In the genomic region with DNA sequence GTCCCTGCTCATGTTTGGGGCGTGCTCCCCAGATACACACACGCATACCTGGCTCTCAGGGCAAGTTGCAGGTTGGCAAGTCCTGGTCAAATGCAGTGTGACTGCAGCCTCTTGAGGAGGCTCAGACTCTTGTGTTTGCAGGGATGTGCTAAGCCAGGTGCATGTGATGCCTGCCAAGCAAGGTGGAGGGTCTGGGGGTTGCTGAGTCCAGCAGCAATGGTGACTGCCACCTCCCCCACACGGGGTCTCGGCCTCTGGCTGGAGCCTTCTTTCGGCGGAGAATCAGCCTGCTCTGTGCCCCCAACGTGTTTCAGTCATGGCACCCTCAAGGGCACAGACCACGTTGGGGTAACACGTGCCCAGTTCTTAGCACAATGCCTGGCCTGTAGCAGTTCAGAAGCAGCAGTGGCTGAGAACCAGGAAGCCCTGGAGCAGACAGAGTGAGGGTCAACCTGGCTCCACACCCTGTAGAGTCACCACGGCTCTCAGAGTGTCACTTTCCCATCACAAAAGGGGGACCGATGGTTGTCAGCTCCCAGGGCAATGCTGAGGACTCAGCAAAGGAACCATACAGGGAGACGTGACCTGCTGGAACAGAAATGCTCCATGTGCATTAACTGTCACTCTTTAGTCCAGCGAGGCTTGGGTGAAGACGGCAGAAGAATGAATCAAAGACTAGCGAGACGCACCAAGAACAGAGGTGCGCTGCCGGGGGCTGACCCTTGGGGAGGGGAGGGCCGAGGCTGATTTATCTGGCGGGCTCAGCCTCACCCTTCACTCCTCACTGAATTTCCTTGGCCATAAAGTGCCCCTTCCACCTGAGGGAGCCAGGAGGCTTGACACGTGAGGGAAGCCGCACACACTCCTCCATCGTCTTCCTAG, we compare ENCODE assay signal across 16 cellular contexts.
DNase-seq lines count a peak whose midpoint lies in the region; ATAC-seq and TF ChIP-seq lines count a peak whose summit lies in the region.
"Had no signal": no experiment of that assay in that cellular context is flagged by ENCODE, and none has a peak within 500 bp of the region (broad histone marks: within the 10 kb centered on the region; RNA-seq: fewer than 3 reads in every experiment).

No MANE protein-coding gene starts in this region.

- no peaks in the 10 kb centered on the region for H3K27me3 ChIP-seq in sigmoid colon
- no peaks in the 10 kb centered on the region for H3K27me3 ChIP-seq in CD8-positive, alpha-beta memory T cell (ENCODE audit: insufficient read depth, low read length, poor library complexity, severe bottlenecking)

- H3K36me3 Mint-ChIP-seq in CD8-positive, alpha-beta memory T cell, result no peaks in the 10 kb centered on the region

- no peaks in the 10 kb centered on the region for H3K9me3 ChIP-seq in sigmoid colon
- no peaks in the 10 kb centered on the region for H3K9me3 ChIP-seq in CD8-positive, alpha-beta memory T cell (ENCODE audit: low read length)

- H3K27me3 Mint-ChIP-seq in CD8-positive, alpha-beta memory T cell, result peaks cover 0 to 13% of the 10 kb centered on the region in 2 donors
- H3K27me3 Mint-ChIP-seq: CD4-positive, alpha-beta T cell had no signal

- no peak overlapping the region for H3K4me3 Mint-ChIP-seq in CD8-positive, alpha-beta memory T cell
- H3K4me3 Mint-ChIP-seq: B cell; CD4-positive, alpha-beta T cell; HFFc6 had no signal

- no peak overlapping the region for H3K4me3 ChIP-seq in sigmoid colon
- H3K4me3 ChIP-seq in CD8-positive, alpha-beta memory T cell (ENCODE audit: low read length), result no peak overlapping the region

- no peak for ATAC-seq in Right ventricle myocardium superior (ENCODE audit: poor library complexity)

- peak; percentile 75 for DNase-seq in cardiac septum (ENCODE audit: low spot score)
- DNase-seq in Right ventricle myocardium superior, result no peak
- peak; percentile 79 for DNase-seq in mesenteric fat pad (ENCODE audit: low spot score)
- peak; percentile 48 for DNase-seq in sigmoid colon
- no peak for DNase-seq in DMS79 (lab: John Stamatoyannopoulos, UW)
- DNase-seq in occipital lobe (lab: John Stamatoyannopoulos, UW), result no peak
- no peak for DNase-seq in CD8-positive, alpha-beta memory T cell
- DNase-seq: ACHN; C1 segment of cervical spinal cord; CD4-positive, alpha-beta T cell; DMS79 treated with DMSO at 0.1 percent for 48 hours; EL; HCEC 1CT; HFFc6 had no signal

- CTCF ChIA-PET in CD8-positive, alpha-beta memory T cell (lab: Charles Lee), result no interaction called here

- H3K27ac ChIP-seq in sigmoid colon, result no peak overlapping the region
- H3K27ac ChIP-seq in CD8-positive, alpha-beta memory T cell (ENCODE audit: low read depth, low read length), result no peak overlapping the region
- H3K27ac ChIP-seq: HL-60 had no signal

- no peak for TF ChIP-seq CTCF in sigmoid colon (IDR thresholded peaks at IDR 0.05)

- no peaks in the 10 kb centered on the region for H3K4me1 Mint-ChIP-seq in CD8-positive, alpha-beta memory T cell
- H3K4me1 Mint-ChIP-seq: B cell had no signal

- POLR2A ChIA-PET in CD8-positive, alpha-beta memory T cell (lab: Charles Lee), result no interaction called here

- H3K36me3 ChIP-seq in sigmoid colon, result no peaks in the 10 kb centered on the region
- no peaks in the 10 kb centered on the region for H3K36me3 ChIP-seq in CD8-positive, alpha-beta memory T cell (ENCODE audit: insufficient read depth, low read length)

- WGBS in sigmoid colon, 2 donors, result 79 to 86% methylated on average over 23 of the region's 23 CpGs

- no peak overlapping the region for H3K27ac Mint-ChIP-seq in CD8-positive, alpha-beta memory T cell
- H3K27ac Mint-ChIP-seq: B cell; CD4-positive, alpha-beta T cell; HFFc6 had no signal

- intact Hi-C loops in cardiac septum (cut with DNase I), result no loop called here
- intact Hi-C loops in Right ventricle myocardium superior (cut with DNase I), result no loop called here
- intact Hi-C loops in sigmoid colon (cut with DNase I), result no loop called here

- H3K9me3 Mint-ChIP-seq in CD8-positive, alpha-beta memory T cell, result no peaks in the 10 kb centered on the region
- H3K9me3 Mint-ChIP-seq: CD4-positive, alpha-beta T cell; HFFc6 had no signal

- no peak for TF ChIP-seq POLR2A in sigmoid colon (IDR thresholded peaks at IDR 0.05)

- no peak for TF ChIP-seq EP300 in sigmoid colon (IDR thresholded peaks at IDR 0.05)

- H3K4me1 ChIP-seq in sigmoid colon, result no peaks in the 10 kb centered on the region
- H3K4me1 ChIP-seq in CD8-positive, alpha-beta memory T cell (ENCODE audit: insufficient read depth, low read length), result no peaks in the 10 kb centered on the region

Comparison
In these comparisons a context has a peak if more than half of its experiments do, and no peak if none do; other contexts are left out.
1. DNase-seq: peak in cardiac septum (single experiment), mesenteric fat pad (single experiment) and sigmoid colon (single experiment); none in Right ventricle myocardium superior (single experiment), DMS79 (single experiment), occipital lobe (single experiment) and CD8-positive, alpha-beta memory T cell (0 of 5).